Comparison of ENCODE assay signal across 10 cellular contexts in the genomic region with DNA sequence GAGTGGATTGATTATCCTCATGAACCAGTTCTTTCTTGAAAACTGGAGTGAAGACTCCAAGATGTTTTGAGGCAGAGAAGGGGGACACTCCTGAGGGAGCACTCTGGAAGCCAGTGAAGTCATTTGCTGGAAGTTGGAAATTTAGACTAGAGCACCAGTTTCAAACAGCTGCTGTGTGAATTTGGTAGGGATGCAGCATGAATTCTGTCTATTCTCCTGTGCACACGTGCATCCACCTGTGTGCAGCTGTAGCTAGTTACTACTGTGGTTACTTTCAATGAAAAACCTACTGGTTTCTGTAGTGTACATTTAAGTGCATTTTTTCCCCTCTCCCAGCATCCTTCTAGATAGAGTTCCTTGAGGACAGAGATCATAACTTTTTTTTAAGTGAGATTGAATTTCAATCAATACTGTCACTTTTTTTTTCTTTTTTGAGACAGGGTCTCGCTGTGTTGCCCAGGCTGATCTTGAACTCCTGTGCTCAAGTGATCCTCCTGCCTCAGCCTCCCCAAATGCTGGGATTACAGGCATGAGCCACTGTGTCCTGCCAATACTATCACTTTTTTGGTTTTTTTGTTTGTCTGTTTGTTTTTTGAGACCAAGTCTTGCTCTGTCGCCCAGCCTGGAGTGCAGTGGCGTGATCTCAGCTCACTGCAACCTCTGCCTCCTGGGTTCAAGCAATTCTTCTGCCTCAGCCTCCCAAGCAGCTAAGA.
A peak's percentile ranks its signal among the peaks of the same experiment; 100 is the strongest.
DNase-seq lines count a peak whose midpoint lies in the region; ATAC-seq and TF ChIP-seq lines count a peak whose summit lies in the region.
"Had no signal": no experiment of that assay in that cellular context is flagged by ENCODE, and none has a peak within 500 bp of the region (broad histone marks: within the 10 kb centered on the region; RNA-seq: fewer than 3 reads in every experiment).

No MANE protein-coding gene starts in this region.

- peaks cover 70% of the 10 kb centered on the region for H3K4me1 Mint-ChIP-seq in activated CD8-positive, alpha-beta memory T cell treated with anti-CD3 and anti-CD28 coated beads, Interleukin-2, amount 10 ng/mL, durations not matched to agents 7 days and 5 days
- H3K4me1 Mint-ChIP-seq in WTC11: peaks cover 46% of the 10 kb centered on the region

- CTCF ChIA-PET in activated CD8-positive, alpha-beta memory T cell treated with anti-CD3 and anti-CD28 coated beads, Interleukin-2, amount 10 ng/mL, durations not matched to agents 7 days and 5 days (lab: Charles Lee): interaction anchor here (1.4 to 5.2 kb wide), 5 partner anchors 11 to 74 kb away, joined by 5 to 51 read pairs (median 13); no protein-coding TSS in a partner anchor
- CTCF ChIA-PET in WTC11 (lab: Charles Lee): no interaction called here

- H3K27ac Mint-ChIP-seq in activated CD8-positive, alpha-beta memory T cell treated with anti-CD3 and anti-CD28 coated beads, Interleukin-2, amount 10 ng/mL, durations not matched to agents 7 days and 5 days: peak overlapping the region; percentile 98
- peak overlapping the region; percentile 89 for H3K27ac Mint-ChIP-seq in WTC11

- peaks cover 33% of the 10 kb centered on the region for H3K36me3 Mint-ChIP-seq in activated CD8-positive, alpha-beta memory T cell treated with anti-CD3 and anti-CD28 coated beads, Interleukin-2, amount 10 ng/mL, durations not matched to agents 7 days and 5 days
- H3K36me3 Mint-ChIP-seq in WTC11: no peaks in the 10 kb centered on the region; the same call in 1 of the 2 replicates

- H3K27ac ChIP-seq in iPS-20b (ENCODE audit: low read length) (peak overlapping the region; percentile 29), thoracic aorta (peak overlapping the region; percentile 46 to 71), aorta (ENCODE audit: low read depth in 1 of 2, low read length in 2 of 2) (no peak overlapping the region)

- H3K27me3 ChIP-seq in iPS-20b (ENCODE audit: insufficient read depth, low read length): no peaks in the 10 kb centered on the region
- H3K27me3 ChIP-seq in thoracic aorta (replicated peaks; ENCODE audit: insufficient read depth): no peaks in the 10 kb centered on the region
- no peaks in the 10 kb centered on the region for H3K27me3 ChIP-seq in aorta (ENCODE audit: control insufficient read depth in 1 of 2, insufficient read depth in 2 of 2, low read length in 1 of 2)

- H3K9ac ChIP-seq in iPS-20b (ENCODE audit: low read depth, low read length): no peak overlapping the region

- no peak overlapping the region for H3K4me3 ChIP-seq in iPS-20b (ENCODE audit: low read length)
- no peak overlapping the region for H3K4me3 ChIP-seq in thoracic aorta
- H3K4me3 ChIP-seq in aorta (ENCODE audit: low read length in 2 of 2): no peak overlapping the region

- WGBS in aorta, 2 donors: 93 to 95% methylated on average over 4 of the region's 4 CpGs

- H3K9me3 Mint-ChIP-seq in activated CD8-positive, alpha-beta memory T cell treated with anti-CD3 and anti-CD28 coated beads, Interleukin-2, amount 10 ng/mL, durations not matched to agents 7 days and 5 days (ENCODE audit: low read depth): no peaks in the 10 kb centered on the region
- no peaks in the 10 kb centered on the region for H3K9me3 Mint-ChIP-seq in WTC11

- H3K36me3 ChIP-seq in iPS-20b (ENCODE audit: insufficient read depth, low read depth, low read length): no peaks in the 10 kb centered on the region
- no peaks in the 10 kb centered on the region for H3K36me3 ChIP-seq in thoracic aorta
- H3K36me3 ChIP-seq in aorta (ENCODE audit: control insufficient read depth in 1 of 2, insufficient read depth in 2 of 2, low read length in 1 of 2): no peaks in the 10 kb centered on the region

- intact Hi-C loops in aorta (cut with DNase I): loop anchor here in 1 of 2 donors (5.0 kb wide), 1 partner anchor 40 kb away; no protein-coding TSS in a partner anchor

- TF ChIP-seq CTCF in WTC11 (IDR thresholded peaks at IDR 0.05): no peak
- no peak for TF ChIP-seq CTCF in thoracic aorta (IDR thresholded peaks at IDR 0.05)

- DNase-seq in activated CD8-positive, alpha-beta memory T cell treated with anti-CD3 and anti-CD28 coated beads, Interleukin-2, amount 10 ng/mL, durations not matched to agents 7 days and 5 days: no peak
- DNase-seq in activated CD8-positive, alpha-beta memory T cell treated with anti-CD3 and anti-CD28 coated beads, Interleukin-2, amount 50 U/mL, for 48 hours: no peak
- DNase-seq in WTC11 (ENCODE audit: low spot score) (no peak), thoracic aorta (ENCODE audit: low spot score) (no peak), AG08396 (ENCODE audit: low spot score) (no peak), aorta (no peak), DMS79 (lab: John Stamatoyannopoulos, UW) (no peak)
- DNase-seq: NCI-H345, T1000 had no signal

- H3K9me3 ChIP-seq in iPS-20b (ENCODE audit: insufficient read depth, low read depth, low read length) (no peaks in the 10 kb centered on the region), thoracic aorta (no peaks in the 10 kb centered on the region), aorta (ENCODE audit: control insufficient read depth, low read length) (no peaks in the 10 kb centered on the region)

- no peaks in the 10 kb centered on the region for H3K27me3 Mint-ChIP-seq in activated CD8-positive, alpha-beta memory T cell treated with anti-CD3 and anti-CD28 coated beads, Interleukin-2, amount 10 ng/mL, durations not matched to agents 7 days and 5 days
- H3K27me3 Mint-ChIP-seq in WTC11 (ENCODE audit: low read depth): no peaks in the 10 kb centered on the region

- H3K4me1 ChIP-seq in iPS-20b (ENCODE audit: insufficient read depth, low read length): peaks cover 23% of the 10 kb centered on the region
- peaks cover 41 to 66% of the 10 kb centered on the region in 2 donors for H3K4me1 ChIP-seq in thoracic aorta (ENCODE audit: control insufficient read depth in 1 of 2, low read depth in 2 of 2)
- peaks cover 3 to 4% of the 10 kb centered on the region in 2 donors for H3K4me1 ChIP-seq in aorta (ENCODE audit: control insufficient read depth in 1 of 2, insufficient read depth in 2 of 2, low read length in 2 of 2)

- POLR2A ChIA-PET in WTC11 (lab: Charles Lee): no interaction called here

- ATAC-seq in activated CD8-positive, alpha-beta memory T cell treated with anti-CD3 and anti-CD28 coated beads, Interleukin-2, amount 10 ng/mL, durations not matched to agents 7 days and 5 days: no peak
- no peak for ATAC-seq in WTC11
- ATAC-seq in thoracic aorta (ENCODE audit: insufficient number of reproducible peaks, low FRiP score, low read depth): no peak
- ATAC-seq in aorta (ENCODE audit: low FRiP score): no peak

- peak overlapping the region; percentile 74 for H3K4me3 Mint-ChIP-seq in activated CD8-positive, alpha-beta memory T cell treated with anti-CD3 and anti-CD28 coated beads, Interleukin-2, amount 10 ng/mL, durations not matched to agents 7 days and 5 days
- H3K4me3 Mint-ChIP-seq in WTC11: no peak overlapping the region

TF ChIP-seq in WTC11, 78 proteins besides CTCF, POLR2A, EP300 and RAD21 (continues in another document):
- TF ChIP-seq, protein P1, sequence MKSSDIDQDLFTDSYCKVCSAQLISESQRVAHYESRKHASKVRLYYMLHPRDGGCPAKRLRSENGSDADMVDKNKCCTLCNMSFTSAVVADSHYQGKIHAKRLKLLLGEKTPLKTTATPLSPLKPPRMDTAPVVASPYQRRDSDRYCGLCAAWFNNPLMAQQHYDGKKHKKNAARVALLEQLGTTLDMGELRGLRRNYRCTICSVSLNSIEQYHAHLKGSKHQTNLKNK (CRISPR knock-in tag; IDR thresholded peaks at IDR 0.05): no peak
- no peak for TF ChIP-seq ETV6 (CRISPR knock-in tag; IDR thresholded peaks at IDR 0.05)
- TF ChIP-seq NFATC4 (CRISPR knock-in tag; IDR thresholded peaks at IDR 0.05): no peak
- no peak for TF ChIP-seq FOXJ3 (CRISPR knock-in tag; IDR thresholded peaks at IDR 0.05; ENCODE audit: borderline replicate concordance)
- TF ChIP-seq ZNF121 (CRISPR knock-in tag; IDR thresholded peaks at IDR 0.05): no peak
- no peak for TF ChIP-seq NFE2L1 (CRISPR knock-in tag; IDR thresholded peaks at IDR 0.05)
- TF ChIP-seq NR1H2 (CRISPR knock-in tag; IDR thresholded peaks at IDR 0.05): no peak
- TF ChIP-seq, protein P2, sequence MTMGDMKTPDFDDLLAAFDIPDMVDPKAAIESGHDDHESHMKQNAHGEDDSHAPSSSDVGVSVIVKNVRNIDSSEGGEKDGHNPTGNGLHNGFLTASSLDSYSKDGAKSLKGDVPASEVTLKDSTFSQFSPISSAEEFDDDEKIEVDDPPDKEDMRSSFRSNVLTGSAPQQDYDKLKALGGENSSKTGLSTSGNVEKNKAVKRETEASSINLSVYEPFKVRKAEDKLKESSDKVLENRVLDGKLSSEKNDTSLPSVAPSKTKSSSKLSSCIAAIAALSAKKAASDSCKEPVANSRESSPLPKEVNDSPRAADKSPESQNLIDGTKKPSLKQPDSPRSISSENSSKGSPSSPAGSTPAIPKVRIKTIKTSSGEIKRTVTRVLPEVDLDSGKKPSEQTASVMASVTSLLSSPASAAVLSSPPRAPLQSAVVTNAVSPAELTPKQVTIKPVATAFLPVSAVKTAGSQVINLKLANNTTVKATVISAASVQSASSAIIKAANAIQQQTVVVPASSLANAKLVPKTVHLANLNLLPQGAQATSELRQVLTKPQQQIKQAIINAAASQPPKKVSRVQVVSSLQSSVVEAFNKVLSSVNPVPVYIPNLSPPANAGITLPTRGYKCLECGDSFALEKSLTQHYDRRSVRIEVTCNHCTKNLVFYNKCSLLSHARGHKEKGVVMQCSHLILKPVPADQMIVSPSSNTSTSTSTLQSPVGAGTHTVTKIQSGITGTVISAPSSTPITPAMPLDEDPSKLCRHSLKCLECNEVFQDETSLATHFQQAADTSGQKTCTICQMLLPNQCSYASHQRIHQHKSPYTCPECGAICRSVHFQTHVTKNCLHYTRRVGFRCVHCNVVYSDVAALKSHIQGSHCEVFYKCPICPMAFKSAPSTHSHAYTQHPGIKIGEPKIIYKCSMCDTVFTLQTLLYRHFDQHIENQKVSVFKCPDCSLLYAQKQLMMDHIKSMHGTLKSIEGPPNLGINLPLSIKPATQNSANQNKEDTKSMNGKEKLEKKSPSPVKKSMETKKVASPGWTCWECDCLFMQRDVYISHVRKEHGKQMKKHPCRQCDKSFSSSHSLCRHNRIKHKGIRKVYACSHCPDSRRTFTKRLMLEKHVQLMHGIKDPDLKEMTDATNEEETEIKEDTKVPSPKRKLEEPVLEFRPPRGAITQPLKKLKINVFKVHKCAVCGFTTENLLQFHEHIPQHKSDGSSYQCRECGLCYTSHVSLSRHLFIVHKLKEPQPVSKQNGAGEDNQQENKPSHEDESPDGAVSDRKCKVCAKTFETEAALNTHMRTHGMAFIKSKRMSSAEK (CRISPR knock-in tag; IDR thresholded peaks at IDR 0.05; ENCODE audit: borderline replicate concordance): no peak
- TF ChIP-seq, protein P3, sequence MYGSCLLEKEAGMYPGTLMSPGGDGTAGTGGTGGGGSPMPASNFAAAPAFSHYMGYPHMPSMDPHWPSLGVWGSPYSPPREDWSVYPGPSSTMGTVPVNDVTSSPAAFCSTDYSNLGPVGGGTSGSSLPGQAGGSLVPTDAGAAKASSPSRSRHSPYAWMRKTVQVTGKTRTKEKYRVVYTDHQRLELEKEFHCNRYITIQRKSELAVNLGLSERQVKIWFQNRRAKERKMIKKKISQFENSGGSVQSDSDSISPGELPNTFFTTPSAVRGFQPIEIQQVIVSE (CRISPR knock-in tag; IDR thresholded peaks at IDR 0.05; ENCODE audit: borderline replicate concordance): no peak

Comparison
In these comparisons a context has a peak if more than half of its experiments do, and no peak if none do; other contexts are left out.
1. H3K27ac ChIP-seq: peak in iPS-20b (single experiment) and thoracic aorta (2 of 2); none in aorta (0 of 2).